Comparison of ENCODE assay signal across 24 cellular contexts in the genomic region with DNA sequence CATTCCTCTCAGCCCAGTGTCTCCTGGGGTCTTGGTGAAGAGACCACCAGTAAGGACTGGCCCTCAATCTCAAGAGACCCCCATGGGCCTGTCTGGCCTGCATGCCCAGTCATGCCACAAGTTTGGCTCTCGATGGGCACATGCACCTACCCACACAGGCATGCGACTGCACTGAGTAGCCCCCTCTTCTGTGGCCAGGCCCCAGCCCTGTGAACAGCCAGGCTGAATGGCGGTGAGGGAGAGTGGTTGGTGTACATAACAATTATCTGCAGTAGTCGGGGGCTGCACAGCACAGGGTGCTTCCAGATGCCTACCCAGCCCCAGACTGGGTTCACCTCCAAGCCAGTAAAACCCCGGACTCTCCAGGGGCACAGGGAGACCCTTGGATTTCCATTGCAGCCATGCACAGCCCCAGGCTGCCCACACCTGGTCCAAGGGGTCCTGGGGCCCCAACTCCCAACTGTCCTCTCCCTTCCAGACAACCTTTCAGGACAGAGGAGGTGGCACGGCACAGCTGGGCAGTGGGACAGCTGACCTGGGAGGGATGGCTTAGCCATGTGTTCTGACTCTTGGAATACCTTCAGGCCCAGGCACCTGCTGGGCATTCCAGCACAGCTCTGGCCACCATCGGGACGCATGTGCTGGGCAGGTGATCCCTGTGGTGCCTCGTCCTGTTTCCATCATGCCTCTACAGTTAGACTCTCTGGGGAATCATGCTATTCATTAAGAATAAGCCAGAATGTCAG. TPM values are rescaled to one million over a fixed set of nuclear protein-coding genes. Genes with fewer than 3 reads are reported as not detected.
"Had no signal": no experiment of that assay in that cellular context is flagged by ENCODE, and none has a peak within 500 bp of the region (broad histone marks: within the 10 kb centered on the region; RNA-seq: fewer than 3 reads in every experiment).

No MANE protein-coding gene starts in this region.

- H3K27me3 ChIP-seq: colonic mucosa, dorsolateral prefrontal cortex, gastrocnemius medialis, right atrium auricular region, tibial nerve had no signal

- H3K27ac Mint-ChIP-seq: activated naive CD8-positive, alpha-beta T cell; activated T-helper 1 cell treated with anti-CD3 and anti-CD28 coated beads, Interleukin-12 subunit alpha, Interleukin-12 subunit beta, Interleukin-2, Interleukin-4 antibody, amounts not matched to agents 30 ng/mL and 10 ng/mL and 1 ng/mL, durations not matched to agents 14 hours and 24 hours and 36 hours; mesothelial cell of epicardium had no signal

- H3K4me1 ChIP-seq: colonic mucosa, gastrocnemius medialis, parathyroid adenoma, right atrium auricular region had no signal

- H3K4me3 ChIP-seq: colonic mucosa, dorsolateral prefrontal cortex, gastrocnemius medialis, right atrium auricular region, tibial nerve had no signal

- H3K36me3 ChIP-seq: colonic mucosa, gastrocnemius medialis, right atrium auricular region, tibial nerve had no signal

- H3K79me2 ChIP-seq: parathyroid adenoma had no signal

- H3K4me1 Mint-ChIP-seq: mesothelial cell of epicardium had no signal

- ATAC-seq: gastrocnemius medialis; left cardiac atrium; left ventricle myocardium superior; naive thymus-derived CD4-positive, alpha-beta T cell had no signal

- H3K4me3 Mint-ChIP-seq: activated naive CD8-positive, alpha-beta T cell; activated T-helper 1 cell treated with anti-CD3 and anti-CD28 coated beads, Interleukin-12 subunit alpha, Interleukin-12 subunit beta, Interleukin-2, Interleukin-4 antibody, amounts not matched to agents 30 ng/mL and 10 ng/mL and 1 ng/mL, durations not matched to agents 14 hours and 24 hours and 36 hours; mesothelial cell of epicardium; naive thymus-derived CD4-positive, alpha-beta T cell had no signal

- H3K27ac ChIP-seq: colonic mucosa, dorsolateral prefrontal cortex, gastrocnemius medialis, parathyroid adenoma, right atrium auricular region, tibial nerve had no signal

- H3K9ac ChIP-seq: parathyroid adenoma had no signal

- H3K36me3 Mint-ChIP-seq: activated naive CD8-positive, alpha-beta T cell; mesothelial cell of epicardium; naive thymus-derived CD4-positive, alpha-beta T cell had no signal

- H2AFZ ChIP-seq: parathyroid adenoma had no signal

- H3K27me3 Mint-ChIP-seq: activated naive CD8-positive, alpha-beta T cell; naive thymus-derived CD4-positive, alpha-beta T cell had no signal

- FAIRE-seq: keratinocyte had no signal

- H3K9me3 ChIP-seq: colonic mucosa, gastrocnemius medialis, right atrium auricular region, tibial nerve had no signal

- DNase-seq: activated CD4-positive, alpha-beta T cell treated with anti-CD3 and anti-CD28 coated beads for 1 hour; activated CD8-positive, alpha-beta memory T cell treated with anti-CD3 and anti-CD28 coated beads for 24 hours; anterior cingulate cortex; colonic mucosa; effector memory CD4-positive, alpha-beta T cell; gastrocnemius medialis; glutamatergic neuron; hippocampal formation; left cardiac atrium; left ventricle myocardium superior; mammary epithelial cell; naive thymus-derived CD4-positive, alpha-beta T cell; nucleus accumbens; stimulated activated CD4-positive, alpha-beta T cell treated with anti-CD3 and anti-CD28 coated beads, Interleukin-2, amount 100 ng/mL, for 48 hours; stimulated activated naive CD4-positive, alpha-beta T cell treated with Interleukin-2 at 50 U/mL for 16 hours; T-helper 2 cell had no signal

- H3K9me3 Mint-ChIP-seq: activated T-helper 1 cell treated with anti-CD3 and anti-CD28 coated beads, Interleukin-12 subunit alpha, Interleukin-12 subunit beta, Interleukin-2, Interleukin-4 antibody, amounts not matched to agents 30 ng/mL and 10 ng/mL and 1 ng/mL, durations not matched to agents 14 hours and 24 hours and 36 hours; mesothelial cell of epicardium; naive thymus-derived CD4-positive, alpha-beta T cell had no signal

RNA-seq across cellular contexts. Expression of a gene that starts 40.3 kb away (rescaled TPM):
- polyA plus RNA-seq: naive thymus-derived CD4-positive, alpha-beta T cell had no signal
